Comparison of ENCODE assay signal across 24 cellular contexts in the genomic region with DNA sequence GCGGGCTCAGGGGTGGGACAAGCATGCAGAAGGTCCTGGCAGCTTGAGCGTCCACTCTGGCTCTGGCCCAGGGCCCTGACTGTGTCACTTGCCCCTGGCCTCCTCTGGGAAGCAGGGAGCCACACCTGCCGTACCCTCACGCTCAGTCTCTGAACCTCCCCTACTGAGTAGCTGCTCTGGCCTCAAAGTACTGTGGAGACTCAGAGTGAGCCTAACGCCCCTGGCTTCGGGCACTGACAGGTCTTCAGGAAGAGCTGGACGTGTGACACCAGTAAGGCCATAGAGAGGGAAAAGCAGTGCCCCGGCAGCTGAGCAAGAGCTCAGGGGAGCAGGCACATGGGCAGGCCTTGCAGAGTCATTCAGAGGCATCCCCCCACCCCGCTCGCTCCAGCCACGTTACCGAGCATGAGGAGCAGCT.
"Had no signal": no experiment of that assay in that cellular context is flagged by ENCODE, and none has a peak within 500 bp of the region (broad histone marks: within the 10 kb centered on the region; RNA-seq: fewer than 3 reads in every experiment).

No MANE protein-coding gene starts in this region.

- DNase-seq: activated CD4-positive, alpha-beta T cell treated with anti-CD3 and anti-CD28 coated beads for 36 hours; activated CD4-positive, alpha-beta T cell treated with anti-CD3 and anti-CD28 coated beads, Interleukin-2, amount 50 U/mL, for 4 hours; activated naive CD4-positive, alpha-beta T cell; activated T-cell treated with anti-CD3 and anti-CD28 coated beads for 4 hours; amniotic stem cell; gastrocnemius medialis; left colon; lower lobe of right lung; mesendoderm; naive B cell; stimulated activated CD4-positive, alpha-beta T cell treated with anti-CD3 and anti-CD28 coated beads, Interleukin-12 subunit alpha, Interleukin-12 subunit beta, amount 100 ng/mL, for 4 hours; stimulated activated CD4-positive, alpha-beta T cell treated with anti-CD3 and anti-CD28 coated beads, Interleukin-4, amount 100 ng/mL, for 4 hours; stimulated activated naive CD8-positive, alpha-beta T cell treated with anti-CD3 and anti-CD28 coated beads, Interleukin-15, Interleukin-2, amounts not matched to agents 100 U/mL and 50 U/mL, for 24 hours; substantia nigra; thyroid gland; upper lobe of right lung had no signal

- ATAC-seq: activated CD4-positive, alpha-beta T cell treated with anti-CD3 and anti-CD28 coated beads for 36 hours; gastrocnemius medialis; left colon; lower lobe of right lung; SK-N-SH treated with all-trans-retinoic acid at 6 μM for 48 hours; stimulated activated naive CD8-positive, alpha-beta T cell treated with anti-CD3 and anti-CD28 coated beads, Interleukin-15, Interleukin-2, amounts not matched to agents 100 U/mL and 50 U/mL, for 24 hours; upper lobe of right lung had no signal

- H3K27ac ChIP-seq: breast epithelium, esophagus muscularis mucosa, gastrocnemius medialis, lower lobe of right lung, ovary, prostate gland, thyroid gland, upper lobe of right lung had no signal

- H3K9me3 ChIP-seq: breast epithelium, esophagus muscularis mucosa, gastrocnemius medialis, lower lobe of right lung, ovary, prostate gland, thyroid gland, upper lobe of right lung had no signal

- H3K27me3 ChIP-seq: breast epithelium, dorsolateral prefrontal cortex, esophagus muscularis mucosa, gastrocnemius medialis, ovary, thyroid gland, upper lobe of right lung had no signal

- H3K36me3 ChIP-seq: breast epithelium, lower lobe of right lung, ovary, prostate gland, thyroid gland, upper lobe of right lung had no signal

- FAIRE-seq: colon, keratinocyte had no signal

- H3K4me1 ChIP-seq: breast epithelium, esophagus muscularis mucosa, gastrocnemius medialis, lower lobe of right lung, prostate gland, thyroid gland, upper lobe of right lung had no signal

- H3K4me3 ChIP-seq: breast epithelium, dorsolateral prefrontal cortex, esophagus muscularis mucosa, gastrocnemius medialis, lower lobe of right lung, ovary, prostate gland, thyroid gland, upper lobe of right lung had no signal
